8 cellular contexts compared by ENCODE assay signal in genomic region chr2:126244937-126245336, GRCh38.
DNase-seq lines count a peak whose midpoint lies in the region; ATAC-seq and TF ChIP-seq lines count a peak whose summit lies in the region.

No MANE protein-coding gene starts in this region.

- no peak overlapping the region for H3K4me3 ChIP-seq in adipocyte (ENCODE audit: low read length)
- no peak overlapping the region for H3K4me3 ChIP-seq in vagina

- peaks cover 6% of the 10 kb centered on the region for H3K4me1 ChIP-seq in adipocyte (ENCODE audit: control insufficient read depth, insufficient read depth, low read length)
- no peaks in the 10 kb centered on the region for H3K4me1 ChIP-seq in vagina

- no peaks in the 10 kb centered on the region for H3K9me3 ChIP-seq in adipocyte (ENCODE audit: control insufficient read depth, low read length)
- no peaks in the 10 kb centered on the region for H3K9me3 ChIP-seq in vagina

- no peak for TF ChIP-seq POLR2A in vagina (IDR thresholded peaks at IDR 0.05)

- intact Hi-C loops in vagina (cut with DNase I): no loop called here

- DNase-seq in DMS53 (lab: John Stamatoyannopoulos, UW): peak; percentile 87
- peak; percentile 30 for DNase-seq in NCI-H460 (ENCODE audit: extremely low read depth, low read depth)
- DNase-seq in adipocyte (ENCODE audit: low read depth): peak; percentile 0
- DNase-seq in mucosa of gallbladder (ENCODE audit: low spot score): peak; percentile 70
- no peak for DNase-seq in vagina (ENCODE audit: extremely low spot score in 2 of 2)
- DNase-seq in amniotic stem cell (lab: John Stamatoyannopoulos, UW): no peak

- no peaks in the 10 kb centered on the region for H3K36me3 ChIP-seq in adipocyte (ENCODE audit: control insufficient read depth, insufficient read depth, low read length, severe bottlenecking)
- H3K36me3 ChIP-seq in vagina: no peaks in the 10 kb centered on the region

- ATAC-seq in GM21360 (IDR thresholded peaks at IDR 0.05; ENCODE audit: unreplicated experiment): peak; percentile 62
- ATAC-seq in GM18520 (IDR thresholded peaks at IDR 0.05; ENCODE audit: unreplicated experiment): no peak

- H3K27ac ChIP-seq in vagina: no peak overlapping the region

- TF ChIP-seq CTCF in vagina (IDR thresholded peaks at IDR 0.05): no peak

- no peak overlapping the region for H3K9ac ChIP-seq in adipocyte (ENCODE audit: low read length)

- peaks cover 23% of the 10 kb centered on the region for H3K27me3 ChIP-seq in adipocyte (replicated peaks; ENCODE audit: control insufficient read depth, insufficient read depth, low read length)
- no peaks in the 10 kb centered on the region for H3K27me3 ChIP-seq in vagina

Comparison
In these comparisons a context has a peak if more than half of its experiments do, and no peak if none do; other contexts are left out.
1. DNase-seq: peak in DMS53 (single experiment), NCI-H460 (single experiment), adipocyte (single experiment) and mucosa of gallbladder (single experiment); none in vagina (0 of 2) and amniotic stem cell (single experiment).